Comparison of ENCODE assay signal across 8 cellular contexts in genomic region chr7:7135924-7136323, GRCh38. TPM values are rescaled to one million over a fixed set of nuclear protein-coding genes. Genes with fewer than 3 reads are reported as not detected.
DNase-seq lines count a peak whose midpoint lies in the region; ATAC-seq and TF ChIP-seq lines count a peak whose summit lies in the region.
"Not testable (repeated sequence)": the region's sequence is repeated elsewhere in the genome, so short reads cannot be mapped to it uniquely, and the experiment has no call there.

No MANE protein-coding gene starts in this region.

- H2BK120ac ChIP-seq in mesenchymal stem cell (ENCODE audit: low read depth, low read length), result not testable (repeated sequence)

- H3K4me2 ChIP-seq in mesenchymal stem cell (ENCODE audit: low read length, poor library complexity, severe bottlenecking), result not testable (repeated sequence)

- H3K4me3 ChIP-seq in ACC112 (ENCODE audit: low read depth, low read length) (peak overlapping the region; percentile 57), adipocyte (ENCODE audit: low read length) (peak overlapping the region; percentile 68), endodermal cell (ENCODE audit: low read length) (peak overlapping the region; percentile 51), mesenchymal stem cell (ENCODE audit: insufficient read depth in 1 of 2, low read depth in 1 of 2, low read length in 2 of 2) (peak overlapping the region in 1 of 2 experiments; percentile 59)
- H3K4me3 ChIP-seq in HUES64 (ENCODE audit: low read length), result not testable (repeated sequence)

- H2AK5ac ChIP-seq in mesenchymal stem cell (ENCODE audit: low read length, severe bottlenecking), result not testable (repeated sequence)

- not testable (repeated sequence) for H3K27ac Mint-ChIP-seq in endodermal cell
- peak overlapping the region in 1 of 2 donors; percentile 47 for H3K27ac Mint-ChIP-seq in natural killer cell treated with Interleukin-12 subunit alpha and Interleukin-12 subunit beta and Interleukin-15 and Interleukin-18, amount 100 ng/mL, for 72 hours
- H3K27ac Mint-ChIP-seq in type B pancreatic cell, result peak overlapping the region; percentile 48

- H3K9me3 ChIP-seq in HUES64 (ENCODE audit: insufficient read depth, low read depth, low read length); adipocyte (ENCODE audit: control insufficient read depth, low read length); mesenchymal stem cell (ENCODE audit: control insufficient read depth, low read length): not testable (repeated sequence)
- peaks cover 80% of the 10 kb centered on the region for H3K9me3 ChIP-seq in endodermal cell (ENCODE audit: control insufficient read depth, low read length)

- H3K36me3 Mint-ChIP-seq in endodermal cell (ENCODE audit: low read depth); natural killer cell treated with Interleukin-12 subunit alpha and Interleukin-12 subunit beta and Interleukin-15 and Interleukin-18, amount 100 ng/mL, for 72 hours; type B pancreatic cell: not testable (repeated sequence)

- not testable (repeated sequence) for H3K4ac ChIP-seq in mesenchymal stem cell (ENCODE audit: low read depth in 1 of 2, low read length in 2 of 2)

- not testable (repeated sequence) for H4K8ac ChIP-seq in mesenchymal stem cell (ENCODE audit: low read length)

- ATAC-seq in left ventricle myocardium superior, result peak; percentile 11
- ATAC-seq in natural killer cell treated with Interleukin-12 subunit alpha and Interleukin-12 subunit beta and Interleukin-15 and Interleukin-18, amount 100 ng/mL, for 72 hours, result not testable (repeated sequence)

- peaks cover 10% of the 10 kb centered on the region for H3K4me1 Mint-ChIP-seq in endodermal cell
- peaks cover 9 to 14% of the 10 kb centered on the region in 2 donors for H3K4me1 Mint-ChIP-seq in natural killer cell treated with Interleukin-12 subunit alpha and Interleukin-12 subunit beta and Interleukin-15 and Interleukin-18, amount 100 ng/mL, for 72 hours (ENCODE audit: low read depth in 2 of 2)
- not testable (repeated sequence) for H3K4me1 Mint-ChIP-seq in type B pancreatic cell (ENCODE audit: unreplicated experiment)

- H3K27ac ChIP-seq in ACC112 (ENCODE audit: low read depth, low read length); endodermal cell (ENCODE audit: low read depth, low read length); mesenchymal stem cell (ENCODE audit: low read length, poor library complexity, severe bottlenecking): not testable (repeated sequence)
- peak overlapping the region; percentile 41; the same call in 1 of the 2 replicates for H3K27ac ChIP-seq in HUES64 (ENCODE audit: low read depth, low read length)

- not testable (repeated sequence) for H2BK15ac ChIP-seq in mesenchymal stem cell (ENCODE audit: low read depth, poor library complexity, severe bottlenecking)

- not testable (repeated sequence) for TF ChIP-seq CTCF in endodermal cell (conservative IDR thresholded peaks at IDR 0.05); type B pancreatic cell (conservative IDR thresholded peaks at IDR 0.05)

- H2BK12ac ChIP-seq in mesenchymal stem cell (ENCODE audit: low read length in 2 of 2), result not testable (repeated sequence)

- H3K4me1 ChIP-seq in ACC112 (ENCODE audit: control insufficient read depth, insufficient read depth, low read length, unreplicated experiment) (peaks cover 11% of the 10 kb centered on the region), HUES64 (ENCODE audit: insufficient read depth, low read length) (peaks cover 28% of the 10 kb centered on the region), adipocyte (ENCODE audit: control insufficient read depth, insufficient read depth, low read length) (peaks cover 31% of the 10 kb centered on the region)
- not testable (repeated sequence) for H3K4me1 ChIP-seq in endodermal cell (ENCODE audit: control insufficient read depth, insufficient read depth, low read length); mesenchymal stem cell (ENCODE audit: control insufficient read depth, insufficient read depth, low read depth, low read length)

- 67% methylated on average over 1 of the region's 1 CpG for WGBS in HUES64
- 87% methylated on average over 1 of the region's 1 CpG; no CpG with 5 or more reads in 1 of the 2 experiments for whole genome bisulfite sequencing in endodermal cell (ENCODE audit: insufficient coverage in 1 of 2, insufficient read length in 1 of 2), 2 experiments
- no CpG with 5 or more reads among the region's 1 CpG for WGBS in mesenchymal stem cell

- not testable (repeated sequence) for H3K79me1 ChIP-seq in mesenchymal stem cell (replicated peaks; ENCODE audit: low read length, poor library complexity, severe bottlenecking)

- peak overlapping the region; percentile 89 for H2AFZ ChIP-seq in ACC112 (ENCODE audit: low read length, unreplicated experiment)
- H2AFZ ChIP-seq in mesenchymal stem cell (ENCODE audit: low read depth, low read length), result not testable (repeated sequence)

- H2BK5ac ChIP-seq in mesenchymal stem cell (ENCODE audit: low read depth, low read length, poor library complexity, severe bottlenecking), result not testable (repeated sequence)

- peaks cover 33% of the 10 kb centered on the region for H3K9me3 Mint-ChIP-seq in endodermal cell
- H3K9me3 Mint-ChIP-seq in natural killer cell treated with Interleukin-12 subunit alpha and Interleukin-12 subunit beta and Interleukin-15 and Interleukin-18, amount 100 ng/mL, for 72 hours; type B pancreatic cell: not testable (repeated sequence)

- H3K14ac ChIP-seq in mesenchymal stem cell (ENCODE audit: low read length in 2 of 2), result not testable (repeated sequence)

- intact Hi-C loops in left ventricle myocardium superior (cut with micrococcal nuclease), result not testable (repeated sequence)

- not testable (repeated sequence) for H3K27me3 Mint-ChIP-seq in endodermal cell (ENCODE audit: insufficient read depth); natural killer cell treated with Interleukin-12 subunit alpha and Interleukin-12 subunit beta and Interleukin-15 and Interleukin-18, amount 100 ng/mL, for 72 hours; type B pancreatic cell

- not testable (repeated sequence) for H3K4me3 Mint-ChIP-seq in endodermal cell, type B pancreatic cell
- peak overlapping the region; percentile 33 for H3K4me3 Mint-ChIP-seq in natural killer cell treated with Interleukin-12 subunit alpha and Interleukin-12 subunit beta and Interleukin-15 and Interleukin-18, amount 100 ng/mL, for 72 hours

- not testable (repeated sequence) for H4K91ac ChIP-seq in mesenchymal stem cell (ENCODE audit: low read length)

- H3K23ac ChIP-seq in mesenchymal stem cell (ENCODE audit: low read length in 2 of 2), result not testable (repeated sequence)

- H3K36me3 ChIP-seq in ACC112 (ENCODE audit: insufficient read depth, low read length); HUES64 (ENCODE audit: insufficient read depth, low read length); adipocyte (ENCODE audit: control insufficient read depth, insufficient read depth, low read length, severe bottlenecking); endodermal cell (ENCODE audit: control insufficient read depth, insufficient read depth, low read length); mesenchymal stem cell (ENCODE audit: control insufficient read depth in 1 of 2, insufficient read depth in 2 of 2, low read depth in 1 of 2, low read length in 2 of 2): not testable (repeated sequence)

- not testable (repeated sequence) for H3K18ac ChIP-seq in mesenchymal stem cell (ENCODE audit: low read depth in 1 of 2, low read length in 2 of 2)

- H3K27me3 ChIP-seq in ACC112 (ENCODE audit: insufficient read depth, low read length); HUES64 (ENCODE audit: insufficient read depth, low read length); adipocyte (replicated peaks; ENCODE audit: control insufficient read depth, insufficient read depth, low read length); endodermal cell (ENCODE audit: control insufficient read depth, insufficient read depth, low read length, poor library complexity, severe bottlenecking); mesenchymal stem cell (ENCODE audit: control insufficient read depth in 1 of 2, insufficient read depth in 1 of 2, low read length in 2 of 2): not testable (repeated sequence)

- DNase-seq in adipocyte (ENCODE audit: low read depth); endodermal cell; left ventricle myocardium superior; mesenchymal stem cell; natural killer cell treated with Interleukin-12 subunit alpha and Interleukin-12 subunit beta and Interleukin-15 and Interleukin-18, amount 100 ng/mL, for 72 hours (ENCODE audit: low spot score); type B pancreatic cell (ENCODE audit: extremely low spot score, unreplicated experiment): not testable (repeated sequence)

- H3K9ac ChIP-seq in HUES64 (ENCODE audit: low read depth, low read length); endodermal cell (ENCODE audit: extremely low read depth, low read length, poor library complexity, severe bottlenecking): not testable (repeated sequence)
- H3K9ac ChIP-seq in adipocyte (ENCODE audit: low read length), result peak overlapping the region; percentile 27
- H3K9ac ChIP-seq in mesenchymal stem cell (ENCODE audit: low read length), result peak overlapping the region; percentile 66

- H3K79me2 ChIP-seq in ACC112 (ENCODE audit: control insufficient read depth, insufficient read depth, low read length, unreplicated experiment), result not testable (repeated sequence)

RNA-seq across cellular contexts. Expression of gene C1GALT1, which starts 46.4 kb away (rescaled TPM):
- polyA plus RNA-seq in HUES64 (2013, experiment 1 of 2), result 48.1 TPM
- 44.0 TPM for polyA plus RNA-seq in HUES64 (2013, experiment 2 of 2)
- 100 to 1,000 TPM in 1 of 2 donors, 10 to 100 TPM in 1; 65.7 to 132 TPM for total RNA-seq in endodermal cell
- 38.2 TPM for polyA plus RNA-seq in endodermal cell (2013, experiment 1 of 2)
- 48.4 TPM for polyA plus RNA-seq in endodermal cell (2013, experiment 2 of 2)
- 19.4 TPM for total RNA-seq in left ventricle myocardium superior
- 13.5 TPM for polyA plus RNA-seq in mesenchymal stem cell (2013, experiment 1 of 2)
- polyA plus RNA-seq in mesenchymal stem cell (2013, experiment 2 of 2), result 13.7 TPM
- total RNA-seq in natural killer cell treated with Interleukin-12 subunit alpha and Interleukin-12 subunit beta and Interleukin-15 and Interleukin-18, amount 100 ng/mL, for 72 hours, result 10 to 100 TPM; 30.7 to 49.3 TPM
- total RNA-seq in type B pancreatic cell (ENCODE audit: low replicate concordance), result 48.8 and 58.8 TPM in 2 replicates
